In genomic region chr2:191636235-191636543, GRCh38 we compare ENCODE assay signal across 1 cellular context.
TF ChIP-seq lines count a peak whose summit lies in the region.

No MANE protein-coding gene starts in this region.

TF ChIP-seq in A549, 52 proteins besides CTCF, POLR2A, EP300 and RAD21 (continued from another document):
- no peak for TF ChIP-seq USF2 (IDR thresholded peaks at IDR 0.05)
- TF ChIP-seq, protein P1, sequence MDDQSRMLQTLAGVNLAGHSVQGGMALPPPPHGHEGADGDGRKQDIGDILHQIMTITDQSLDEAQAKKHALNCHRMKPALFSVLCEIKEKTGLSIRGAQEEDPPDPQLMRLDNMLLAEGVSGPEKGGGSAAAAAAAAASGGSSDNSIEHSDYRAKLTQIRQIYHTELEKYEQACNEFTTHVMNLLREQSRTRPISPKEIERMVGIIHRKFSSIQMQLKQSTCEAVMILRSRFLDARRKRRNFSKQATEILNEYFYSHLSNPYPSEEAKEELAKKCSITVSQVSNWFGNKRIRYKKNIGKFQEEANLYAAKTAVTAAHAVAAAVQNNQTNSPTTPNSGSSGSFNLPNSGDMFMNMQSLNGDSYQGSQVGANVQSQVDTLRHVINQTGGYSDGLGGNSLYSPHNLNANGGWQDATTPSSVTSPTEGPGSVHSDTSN (IDR thresholded peaks at IDR 0.05): no peak
- no peak for TF ChIP-seq MAZ (IDR thresholded peaks at IDR 0.05; ENCODE audit: borderline replicate concordance, low read depth, low read length)
- no peak for TF ChIP-seq HOXB13 (CRISPR knock-in tag; IDR thresholded peaks at IDR 0.05; ENCODE audit: low read depth)
- TF ChIP-seq JUNB (IDR thresholded peaks at IDR 0.05): 0 out of 2 replicates have a peak, but pooled peaks have one; percentile 22
